In genomic region chr11:7589861-7590260, GRCh38 we compare ENCODE assay signal across 21 cellular contexts.
"Had no signal": no experiment of that assay in that cellular context is flagged by ENCODE, and none has a peak within 500 bp of the region (broad histone marks: within the 10 kb centered on the region; RNA-seq: fewer than 3 reads in every experiment).

No MANE protein-coding gene starts in this region.

- H3K4me3 ChIP-seq: colonic mucosa, esophagus muscularis mucosa, gastroesophageal sphincter, ovary, prostate gland, right lobe of liver had no signal

- H3K4me1 ChIP-seq: prostate gland had no signal

- H3K36me3 Mint-ChIP-seq: natural killer cell had no signal

- DNase-seq: cerebellar nuclear complex; colonic mucosa; dermis blood vessel endothelial cell; effector CD4-positive, alpha-beta T cell; glutamatergic neuron; immature natural killer cell; kidney; natural killer cell; nucleus accumbens; ovary; retina; right lobe of liver; stimulated activated CD4-positive, alpha-beta T cell treated with anti-CD3 and anti-CD28 coated beads, Interleukin-4, amount 100 ng/mL, for 1 hour; stimulated activated CD8-positive, alpha-beta memory T cell treated with anti-CD3 and anti-CD28 coated beads, Interleukin-4, amount 100 ng/mL, for 48 hours; stimulated activated naive B cell treated with anti-CD40 and anti-IgM and Interleukin-4, amounts not matched to agents 10 μg/mL and 1 μg/mL and 100 μg/mL, for 72 hours; stimulated activated naive CD8-positive, alpha-beta T cell treated with anti-CD3 and anti-CD28 coated beads, Interleukin-15, amount 100 ng/mL, for 72 hours; trophoblast cell had no signal

- H3K27ac ChIP-seq: colonic mucosa, esophagus muscularis mucosa, gastroesophageal sphincter, ovary, prostate gland, right lobe of liver had no signal

- H3K36me3 ChIP-seq: colonic mucosa, esophagus muscularis mucosa, ovary, prostate gland had no signal

- H3K27me3 Mint-ChIP-seq: stimulated activated naive CD8-positive, alpha-beta T cell treated with anti-CD3 and anti-CD28 coated beads, Interleukin-15, amount 100 ng/mL, for 72 hours had no signal

- H3K27ac Mint-ChIP-seq: immature natural killer cell; natural killer cell; stimulated activated naive B cell treated with anti-CD40 and anti-IgM and Interleukin-4, amounts not matched to agents 10 μg/mL and 1 μg/mL and 100 μg/mL, for 72 hours; stimulated activated naive CD8-positive, alpha-beta T cell treated with anti-CD3 and anti-CD28 coated beads, Interleukin-15, amount 100 ng/mL, for 72 hours had no signal

- FAIRE-seq: kidney had no signal

- H3K4me3 Mint-ChIP-seq: immature natural killer cell; natural killer cell; neural crest cell; stimulated activated naive B cell treated with anti-CD40 and anti-IgM and Interleukin-4, amounts not matched to agents 10 μg/mL and 1 μg/mL and 100 μg/mL, for 72 hours; stimulated activated naive CD8-positive, alpha-beta T cell treated with anti-CD3 and anti-CD28 coated beads, Interleukin-15, amount 100 ng/mL, for 72 hours had no signal

- ATAC-seq: gastroesophageal sphincter; natural killer cell; stimulated activated naive B cell treated with anti-CD40 and anti-IgM and Interleukin-4, amounts not matched to agents 10 μg/mL and 1 μg/mL and 100 μg/mL, for 72 hours; stimulated activated naive CD8-positive, alpha-beta T cell treated with anti-CD3 and anti-CD28 coated beads, Interleukin-15, amount 100 ng/mL, for 72 hours had no signal

- H3K9me3 ChIP-seq: colonic mucosa, esophagus muscularis mucosa, gastroesophageal sphincter, ovary, prostate gland, right lobe of liver had no signal

- H3K27me3 ChIP-seq: colonic mucosa, esophagus muscularis mucosa, gastroesophageal sphincter, ovary, right lobe of liver had no signal

- H3K9me3 Mint-ChIP-seq: natural killer cell; neural crest cell; stimulated activated naive B cell treated with anti-CD40 and anti-IgM and Interleukin-4, amounts not matched to agents 10 μg/mL and 1 μg/mL and 100 μg/mL, for 72 hours; stimulated activated naive CD8-positive, alpha-beta T cell treated with anti-CD3 and anti-CD28 coated beads, Interleukin-15, amount 100 ng/mL, for 72 hours had no signal
